16 cellular contexts compared by ENCODE assay signal in the genomic region with DNA sequence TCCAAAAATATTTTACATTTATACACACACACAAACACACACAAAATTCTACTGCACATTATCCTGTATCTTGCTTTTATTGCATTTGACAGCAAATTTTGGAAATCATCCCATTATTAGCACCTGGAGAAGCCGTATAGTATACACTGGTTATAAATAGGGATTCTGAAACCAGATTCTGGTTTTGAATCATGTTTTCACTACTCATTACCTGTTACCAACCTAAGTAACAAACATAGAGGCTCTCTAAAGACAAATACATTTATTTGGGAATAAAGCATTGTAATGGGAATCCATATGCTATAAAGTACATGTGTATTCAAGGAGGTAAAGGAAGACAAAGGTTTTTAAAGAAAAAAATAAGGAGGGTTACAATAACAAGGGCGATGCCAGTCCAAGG.
"Had no signal": no experiment of that assay in that cellular context is flagged by ENCODE, and none has a peak within 500 bp of the region (broad histone marks: within the 10 kb centered on the region; RNA-seq: fewer than 3 reads in every experiment).

No MANE protein-coding gene starts in this region.

- H3K27ac Mint-ChIP-seq: activated CD8-positive, alpha-beta memory T cell treated with anti-CD3 and anti-CD28 coated beads, Interleukin-2, amount 10 ng/mL, durations not matched to agents 7 days and 5 days; stimulated activated naive B cell treated with anti-CD40 and anti-IgM and Interleukin-4, amounts not matched to agents 10 μg/mL and 1 μg/mL and 100 μg/mL, for 72 hours had no signal

- DNase-seq: activated CD4-positive, alpha-beta T cell treated with anti-CD3 and anti-CD28 coated beads, Interleukin-2, amount 50 U/mL, for 48 hours; activated CD8-positive, alpha-beta memory T cell treated with anti-CD3 and anti-CD28 coated beads, Interleukin-2, amount 10 ng/mL, durations not matched to agents 7 days and 5 days; activated naive CD4-positive, alpha-beta T cell treated with Interleukin-2 at 50 U/mL for 16 hours; activated T-cell treated with anti-CD3 and anti-CD28 coated beads, Interleukin-2, amount 50 U/mL, for 48 hours; caudate nucleus; effector CD8-positive, alpha-beta T cell; gastrocnemius medialis; heart right ventricle; left ventricle myocardium inferior; nucleus accumbens; right lobe of liver; stimulated activated CD4-positive, alpha-beta T cell treated with anti-CD3 and anti-CD28 coated beads, Interleukin-2, amount 100 ng/mL, for 24 hours; stimulated activated naive B cell treated with anti-CD40 and anti-IgM and Interleukin-4, amounts not matched to agents 10 μg/mL and 1 μg/mL and 100 μg/mL, for 72 hours; transverse colon had no signal

- H3K27ac ChIP-seq: coronary artery, gastrocnemius medialis, heart right ventricle, left ventricle myocardium inferior, right lobe of liver, transverse colon had no signal

- H3K4me3 Mint-ChIP-seq: activated CD8-positive, alpha-beta memory T cell treated with anti-CD3 and anti-CD28 coated beads, Interleukin-2, amount 10 ng/mL, durations not matched to agents 7 days and 5 days; stimulated activated naive B cell treated with anti-CD40 and anti-IgM and Interleukin-4, amounts not matched to agents 10 μg/mL and 1 μg/mL and 100 μg/mL, for 72 hours had no signal

- H3K36me3 ChIP-seq: gastrocnemius medialis, heart right ventricle, left ventricle myocardium inferior, right lobe of liver, transverse colon had no signal

- H3K9me3 Mint-ChIP-seq: stimulated activated naive B cell treated with anti-CD40 and anti-IgM and Interleukin-4, amounts not matched to agents 10 μg/mL and 1 μg/mL and 100 μg/mL, for 72 hours had no signal

- H3K9me3 ChIP-seq: gastrocnemius medialis, heart right ventricle, left ventricle myocardium inferior, right lobe of liver, transverse colon had no signal

- ATAC-seq: activated CD4-positive, CD25-positive, alpha-beta regulatory T cell treated with anti-CD3 and anti-CD28 coated beads, Interleukin-2, amount 50 U/mL, for 24 hours; activated CD8-positive, alpha-beta memory T cell treated with anti-CD3 and anti-CD28 coated beads, Interleukin-2, amount 10 ng/mL, durations not matched to agents 7 days and 5 days; gastrocnemius medialis; heart right ventricle; right lobe of liver; stimulated activated naive B cell treated with anti-CD40 and anti-IgM and Interleukin-4, amounts not matched to agents 10 μg/mL and 1 μg/mL and 100 μg/mL, for 72 hours had no signal

- H3K4me3 ChIP-seq: coronary artery, gastrocnemius medialis, heart right ventricle, left ventricle myocardium inferior, right lobe of liver, transverse colon had no signal

- H3K27me3 ChIP-seq: right lobe of liver had no signal
